9 cellular contexts compared by ENCODE assay signal in genomic region chr1:156677616-156678596, GRCh38. TPM values are rescaled to one million over a fixed set of nuclear protein-coding genes. Genes with fewer than 3 reads are reported as not detected.
DNase-seq lines count a peak whose midpoint lies in the region; ATAC-seq and TF ChIP-seq lines count a peak whose summit lies in the region.
"Had no signal": no experiment of that assay in that cellular context is flagged by ENCODE, and none has a peak within 500 bp of the region (broad histone marks: within the 10 kb centered on the region; RNA-seq: fewer than 3 reads in every experiment).

No MANE protein-coding gene starts in this region.

- no peaks in the 10 kb centered on the region for H3K36me3 ChIP-seq in Loucy (ENCODE audit: insufficient read depth, low read length)

- H3K4me3 ChIP-seq in Loucy (ENCODE audit: low read length, poor library complexity, severe bottlenecking), result no peak overlapping the region

- peak overlapping the region; percentile 57 for H2AFZ ChIP-seq in Loucy (ENCODE audit: low read length)

- H4K20me1 ChIP-seq in Loucy (ENCODE audit: insufficient read depth, low read length, poor library complexity, severe bottlenecking), result no peaks in the 10 kb centered on the region

- H3K9me2 ChIP-seq in Loucy (replicated peaks; ENCODE audit: low read depth, low read length), result no peaks in the 10 kb centered on the region

- no peaks in the 10 kb centered on the region for H3K36me3 Mint-ChIP-seq in activated CD4-positive, alpha-beta T cell treated with anti-CD3 and anti-CD28 coated beads, Interleukin-2, amount 10 ng/mL, durations not matched to agents 24 days and 14 days (ENCODE audit: low read depth)
- peaks cover 2% of the 10 kb centered on the region for H3K36me3 Mint-ChIP-seq in chondrocyte (ENCODE audit: low read depth)
- H3K36me3 Mint-ChIP-seq in stimulated activated naive B cell treated with anti-CD40 and anti-IgM and Interleukin-4, amounts not matched to agents 10 μg/mL and 1 μg/mL and 100 μg/mL, for 72 hours, result no peaks in the 10 kb centered on the region

- peak overlapping the region; percentile 6 for H3K27ac Mint-ChIP-seq in activated CD4-positive, alpha-beta T cell treated with anti-CD3 and anti-CD28 coated beads, Interleukin-2, amount 10 ng/mL, durations not matched to agents 24 days and 14 days
- peak overlapping the region; percentile 62 for H3K27ac Mint-ChIP-seq in chondrocyte (ENCODE audit: unreplicated experiment)
- peak overlapping the region; percentile 52 for H3K27ac Mint-ChIP-seq in stimulated activated naive B cell treated with anti-CD40 and anti-IgM and Interleukin-4, amounts not matched to agents 10 μg/mL and 1 μg/mL and 100 μg/mL, for 72 hours

- peak; percentile 98 for TF ChIP-seq CTCF in Loucy (conservative IDR thresholded peaks at IDR 0.05; ENCODE audit: low read length)
- TF ChIP-seq CTCF in chondrocyte (IDR thresholded peaks at IDR 0.05), result peak; percentile 93

- no peak overlapping the region for H3K9ac ChIP-seq in Loucy (ENCODE audit: low read depth, low read length, poor library complexity, severe bottlenecking)

- no peaks in the 10 kb centered on the region for H3F3A ChIP-seq in Loucy (ENCODE audit: low read depth)

- no peak for ATAC-seq in stimulated activated naive B cell treated with anti-CD40 and anti-IgM and Interleukin-4, amounts not matched to agents 10 μg/mL and 1 μg/mL and 100 μg/mL, for 72 hours (replicated peaks)
- no peak for ATAC-seq in HG02588 (IDR thresholded peaks at IDR 0.05; ENCODE audit: unreplicated experiment)

- H3K9me3 Mint-ChIP-seq in activated CD4-positive, alpha-beta T cell treated with anti-CD3 and anti-CD28 coated beads, Interleukin-2, amount 10 ng/mL, durations not matched to agents 24 days and 14 days, result no peaks in the 10 kb centered on the region
- H3K9me3 Mint-ChIP-seq in chondrocyte (ENCODE audit: low read depth), result no peaks in the 10 kb centered on the region
- H3K9me3 Mint-ChIP-seq in stimulated activated naive B cell treated with anti-CD40 and anti-IgM and Interleukin-4, amounts not matched to agents 10 μg/mL and 1 μg/mL and 100 μg/mL, for 72 hours, result no peaks in the 10 kb centered on the region

- peak overlapping the region; percentile 31 for H3K4me3 Mint-ChIP-seq in activated CD4-positive, alpha-beta T cell treated with anti-CD3 and anti-CD28 coated beads, Interleukin-2, amount 10 ng/mL, durations not matched to agents 24 days and 14 days
- peak overlapping the region; percentile 64 for H3K4me3 Mint-ChIP-seq in chondrocyte (ENCODE audit: unreplicated experiment)
- H3K4me3 Mint-ChIP-seq in stimulated activated naive B cell treated with anti-CD40 and anti-IgM and Interleukin-4, amounts not matched to agents 10 μg/mL and 1 μg/mL and 100 μg/mL, for 72 hours, result peak overlapping the region in 1 of 2 donors; percentile 56

- H3K79me2 ChIP-seq in Loucy (ENCODE audit: insufficient read depth, low read length), result no peaks in the 10 kb centered on the region

- H3K4me1 Mint-ChIP-seq in activated CD4-positive, alpha-beta T cell treated with anti-CD3 and anti-CD28 coated beads, Interleukin-2, amount 10 ng/mL, durations not matched to agents 24 days and 14 days, result peaks cover 13% of the 10 kb centered on the region
- peaks cover 25% of the 10 kb centered on the region for H3K4me1 Mint-ChIP-seq in chondrocyte (ENCODE audit: low read depth)
- peaks cover 20 to 29% of the 10 kb centered on the region in 2 donors for H3K4me1 Mint-ChIP-seq in stimulated activated naive B cell treated with anti-CD40 and anti-IgM and Interleukin-4, amounts not matched to agents 10 μg/mL and 1 μg/mL and 100 μg/mL, for 72 hours

- no peaks in the 10 kb centered on the region for H3K4me1 ChIP-seq in Loucy (ENCODE audit: insufficient read depth, low read length, poor library complexity, severe bottlenecking)

- DNase-seq in activated CD4-positive, alpha-beta T cell treated with anti-CD3 and anti-CD28 coated beads, Interleukin-2, amount 10 ng/mL, durations not matched to agents 24 days and 14 days, result peak; percentile 76
- DNase-seq in activated CD4-positive, alpha-beta T cell treated with anti-CD3 and anti-CD28 coated beads for 4 hours, result no peak
- DNase-seq in SHP77 treated with DMSO at 0.1 percent for 48 hours (lab: John Stamatoyannopoulos, UW) (peak; percentile 67), chondrocyte (ENCODE audit: low spot score) (no peak), kidney glomerular epithelial cell (lab: John Stamatoyannopoulos, UW) (peak; percentile 51)
- DNase-seq in stimulated activated naive B cell treated with anti-CD40 and anti-IgM and Interleukin-4, amounts not matched to agents 10 μg/mL and 1 μg/mL and 100 μg/mL, for 72 hours, result no peak

- H3K27me3 Mint-ChIP-seq in activated CD4-positive, alpha-beta T cell treated with anti-CD3 and anti-CD28 coated beads, Interleukin-2, amount 10 ng/mL, durations not matched to agents 24 days and 14 days, result peaks cover 80% of the 10 kb centered on the region
- H3K27me3 Mint-ChIP-seq in chondrocyte (ENCODE audit: low read depth), result peaks cover 23% of the 10 kb centered on the region
- H3K27me3 Mint-ChIP-seq in stimulated activated naive B cell treated with anti-CD40 and anti-IgM and Interleukin-4, amounts not matched to agents 10 μg/mL and 1 μg/mL and 100 μg/mL, for 72 hours, result peaks cover 71 to 85% of the 10 kb centered on the region in 2 donors

- H3K4me2 ChIP-seq in Loucy (ENCODE audit: low read depth, low read length, poor library complexity, severe bottlenecking), result no peak overlapping the region

- intact Hi-C loops in activated CD4-positive, alpha-beta T cell treated with anti-CD3 and anti-CD28 coated beads, Interleukin-2, amount 10 ng/mL, durations not matched to agents 24 days and 14 days (cut with micrococcal nuclease), result loop anchor here (1.0 to 5.0 kb wide), 3 partner anchors 17 to 246 kb away; no protein-coding TSS in a partner anchor

- H3K27me3 ChIP-seq in Loucy (ENCODE audit: insufficient read depth, low read length, poor library complexity, severe bottlenecking), result peaks cover 5% of the 10 kb centered on the region

- H3K9me3 ChIP-seq in Loucy (ENCODE audit: insufficient read depth, low read depth, low read length), result no peaks in the 10 kb centered on the region

RNA-seq across cellular contexts. Expression of gene NES, which starts 0.7 kb away (rescaled TPM):
- 0.05 TPM in 2 replicates for total RNA-seq in activated CD4-positive, alpha-beta T cell treated with anti-CD3 and anti-CD28 coated beads, Interleukin-2, amount 10 ng/mL, durations not matched to agents 24 days and 14 days
- total RNA-seq in chondrocyte, result 6.0 to 11.6 TPM (median 6.9 TPM) in 3 replicates

RNA-seq across cellular contexts. Expression of gene CRABP2, which starts 27.5 kb away (rescaled TPM):
- 0.62 and 1.4 TPM in 2 replicates for total RNA-seq in activated CD4-positive, alpha-beta T cell treated with anti-CD3 and anti-CD28 coated beads, Interleukin-2, amount 10 ng/mL, durations not matched to agents 24 days and 14 days
- 88.7 to 193 TPM (median 93.5 TPM) in 3 replicates for total RNA-seq in chondrocyte

RNA-seq across cellular contexts. Expression of gene BCAN, which starts 36.0 kb away (rescaled TPM):
- not detected in 2 replicates for total RNA-seq in activated CD4-positive, alpha-beta T cell treated with anti-CD3 and anti-CD28 coated beads, Interleukin-2, amount 10 ng/mL, durations not matched to agents 24 days and 14 days
- 1.3 TPM in 1 of 3 replicates, not detected in the others for total RNA-seq in chondrocyte
- total RNA-seq: pulmonary artery endothelial cell had no signal

RNA-seq across cellular contexts. Expression of gene METTL25B, which starts 50.4 kb away (rescaled TPM):
- 35.9 and 40.5 TPM in 2 replicates for total RNA-seq in activated CD4-positive, alpha-beta T cell treated with anti-CD3 and anti-CD28 coated beads, Interleukin-2, amount 10 ng/mL, durations not matched to agents 24 days and 14 days
- 11.4 to 17.1 TPM (median 14.1 TPM) in 3 replicates for total RNA-seq in chondrocyte

RNA-seq across cellular contexts. Expression of gene ISG20L2, which starts 50.7 kb away (rescaled TPM):
- 75.4 and 83.1 TPM in 2 replicates for total RNA-seq in activated CD4-positive, alpha-beta T cell treated with anti-CD3 and anti-CD28 coated beads, Interleukin-2, amount 10 ng/mL, durations not matched to agents 24 days and 14 days
- total RNA-seq in chondrocyte, result 22.3 to 45.7 TPM (median 23.7 TPM) in 3 replicates

Comparison
In these comparisons a context has a peak if more than half of its experiments do, and no peak if none do; other contexts are left out.
1. DNase-seq: peak in activated CD4-positive, alpha-beta T cell treated with anti-CD3 and anti-CD28 coated beads, Interleukin-2, amount 10 ng/mL, durations not matched to agents 24 days and 14 days (single experiment), SHP77 treated with DMSO at 0.1 percent for 48 hours (single experiment) and kidney glomerular epithelial cell (single experiment); none in activated CD4-positive, alpha-beta T cell treated with anti-CD3 and anti-CD28 coated beads for 4 hours (0 of 2), chondrocyte (single experiment) and stimulated activated naive B cell treated with anti-CD40 and anti-IgM and Interleukin-4, amounts not matched to agents 10 μg/mL and 1 μg/mL and 100 μg/mL, for 72 hours (single experiment).
2. H3K27ac Mint-ChIP-seq: peak in every context shown above with its lines; median percentile 62 in chondrocyte; 52 in stimulated activated naive B cell treated with anti-CD40 and anti-IgM and Interleukin-4, amounts not matched to agents 10 μg/mL and 1 μg/mL and 100 μg/mL, for 72 hours; 6 in activated CD4-positive, alpha-beta T cell treated with anti-CD3 and anti-CD28 coated beads, Interleukin-2, amount 10 ng/mL, durations not matched to agents 24 days and 14 days.
3. RNA of gene CRABP2, which starts 27.5 kb away (total RNA-seq): 88.7 to 193 TPM in chondrocyte; 0.62 to 1.4 TPM in activated CD4-positive, alpha-beta T cell treated with anti-CD3 and anti-CD28 coated beads, Interleukin-2, amount 10 ng/mL, durations not matched to agents 24 days and 14 days; every median in the first group is over 10 times any median in the second.